9 cellular contexts compared by ENCODE assay signal in genomic region chr17:10327640-10328039, GRCh38. TPM values are rescaled to one million over a fixed set of nuclear protein-coding genes. Genes with fewer than 3 reads are reported as not detected.
A peak's percentile ranks its signal among the peaks of the same experiment; 100 is the strongest.
DNase-seq lines count a peak whose midpoint lies in the region; ATAC-seq and TF ChIP-seq lines count a peak whose summit lies in the region.
"Had no signal": no experiment of that assay in that cellular context is flagged by ENCODE, and none has a peak within 500 bp of the region (broad histone marks: within the 10 kb centered on the region; RNA-seq: fewer than 3 reads in every experiment).

No MANE protein-coding gene starts in this region.

- H3K56ac ChIP-seq in mesendoderm (ENCODE audit: low read length): no peak overlapping the region

- H3K4me1 Mint-ChIP-seq in activated CD4-positive, alpha-beta memory T cell treated with anti-CD3 and anti-CD28 coated beads for 36 hours (ENCODE audit: low read depth): no peaks in the 10 kb centered on the region

- H3K4me2 ChIP-seq in mesendoderm (ENCODE audit: low read length): no peak overlapping the region

- H3K23ac ChIP-seq in mesendoderm (ENCODE audit: low read length): no peak overlapping the region

- H3K9me3 ChIP-seq in HEK293 (ENCODE audit: control insufficient read depth, insufficient read depth, low read depth, low read length): no peaks in the 10 kb centered on the region
- H3K9me3 ChIP-seq in effector memory CD4-positive, alpha-beta T cell (ENCODE audit: control insufficient read depth, low read length): no peaks in the 10 kb centered on the region

- POLR2A ChIA-PET in HEK293 (lab: Yijun Ruan, JAX): no interaction called here
- POLR2A ChIA-PET in activated CD4-positive, alpha-beta memory T cell treated with anti-CD3 and anti-CD28 coated beads for 36 hours (lab: Charles Lee): interaction anchor here (0.6 kb wide), 1 partner anchor 8 kb away, joined by 3 read pairs; no protein-coding TSS in a partner anchor

- no peak overlapping the region for H2BK5ac ChIP-seq in mesendoderm (ENCODE audit: low read length)

- H3K4me1 ChIP-seq in HEK293 (ENCODE audit: control insufficient read depth, insufficient read depth, low read length): no peaks in the 10 kb centered on the region
- H3K4me1 ChIP-seq in effector memory CD4-positive, alpha-beta T cell (ENCODE audit: control insufficient read depth, insufficient read depth, low read length, poor library complexity, severe bottlenecking): no peaks in the 10 kb centered on the region
- H3K4me1 ChIP-seq in mesendoderm (ENCODE audit: control insufficient read depth, low read depth, low read length): no peaks in the 10 kb centered on the region

- H2AK5ac ChIP-seq in mesendoderm (ENCODE audit: low read length): no peak overlapping the region

- H4K8ac ChIP-seq in mesendoderm (ENCODE audit: low read depth, low read length): no peak overlapping the region

- CTCF ChIA-PET in HEK293 (lab: Yijun Ruan, JAX): interaction anchor here (0.6 to 14.3 kb wide), 31 partner anchors 10 to 1845 kb away, joined by 3 to 473 read pairs (median 4); no protein-coding TSS in a partner anchor
- CTCF ChIA-PET in activated CD4-positive, alpha-beta memory T cell treated with anti-CD3 and anti-CD28 coated beads for 36 hours (lab: Charles Lee): interaction anchor here (0.7 to 7.3 kb wide), 6 partner anchors 27 to 416 kb away, joined by 3 to 76 read pairs (median 4); no protein-coding TSS in a partner anchor

- no peaks in the 10 kb centered on the region for H3K27me3 Mint-ChIP-seq in activated CD4-positive, alpha-beta memory T cell treated with anti-CD3 and anti-CD28 coated beads for 36 hours

- DNase-seq in COLO829 (ENCODE audit: low spot score) (peak; percentile 83), NCI-H526 treated with DMSO at 0.1 percent for 48 hours (lab: John Stamatoyannopoulos, UW) (peak; percentile 44), mesendoderm (peak; percentile 88)
- peak; percentile 80 for DNase-seq in activated CD4-positive, alpha-beta memory T cell treated with anti-CD3 and anti-CD28 coated beads for 36 hours
- DNase-seq in effector memory CD4-positive, alpha-beta T cell: peak; percentile 3 to 38 (median 9)
- peak; percentile 58 to 59 for DNase-seq in stimulated activated CD8-positive, alpha-beta memory T cell treated with anti-CD3 and anti-CD28 coated beads, Interleukin-15, amount 100 ng/mL, for 48 hours (ENCODE audit: low read depth in 2 of 2)

- no peak overlapping the region for H2BK120ac ChIP-seq in mesendoderm (ENCODE audit: low read depth, low read length)

- no peak overlapping the region for H4K5ac ChIP-seq in mesendoderm (ENCODE audit: low read length)

- no peaks in the 10 kb centered on the region for H3K79me1 ChIP-seq in mesendoderm (ENCODE audit: low read length)

- no peak overlapping the region for H3K4me3 Mint-ChIP-seq in activated CD4-positive, alpha-beta memory T cell treated with anti-CD3 and anti-CD28 coated beads for 36 hours
- H3K4me3 Mint-ChIP-seq: activated naive CD8-positive, alpha-beta T cell had no signal

- no peak overlapping the region for H3K4ac ChIP-seq in mesendoderm (ENCODE audit: low read depth, low read length)

- no peak overlapping the region for H2BK15ac ChIP-seq in mesendoderm (replicated peaks; ENCODE audit: low read depth)

- H3K4me3 ChIP-seq in HEK293 (ENCODE audit: low read depth, low read length): no peak overlapping the region
- no peak overlapping the region for H3K4me3 ChIP-seq in effector memory CD4-positive, alpha-beta T cell (ENCODE audit: insufficient read depth, low read depth, low read length, poor library complexity, severe bottlenecking)
- no peak overlapping the region for H3K4me3 ChIP-seq in mesendoderm (ENCODE audit: low read length)

- no peak overlapping the region for H3K27ac Mint-ChIP-seq in activated CD4-positive, alpha-beta memory T cell treated with anti-CD3 and anti-CD28 coated beads for 36 hours
- H3K27ac Mint-ChIP-seq: activated naive CD8-positive, alpha-beta T cell had no signal

- no peak overlapping the region for H3K18ac ChIP-seq in mesendoderm (ENCODE audit: low read length)

- no peaks in the 10 kb centered on the region for H3K9me3 Mint-ChIP-seq in activated CD4-positive, alpha-beta memory T cell treated with anti-CD3 and anti-CD28 coated beads for 36 hours

- no peaks in the 10 kb centered on the region for H3K27me3 ChIP-seq in effector memory CD4-positive, alpha-beta T cell (replicated peaks; ENCODE audit: control insufficient read depth, insufficient read depth, low read length, poor library complexity, severe bottlenecking)
- no peaks in the 10 kb centered on the region for H3K27me3 ChIP-seq in mesendoderm (ENCODE audit: insufficient read depth, low read length, poor library complexity)

- WGBS in mesendoderm (ENCODE audit: extremely low coverage, insufficient coverage, low lambda C conversion rate): no CpG with 5 or more reads among the region's 10 CpGs

- H3K36me3 ChIP-seq in HEK293 (ENCODE audit: control insufficient read depth in 2 of 2, insufficient read depth in 1 of 2, low read length in 2 of 2) (no peaks in the 10 kb centered on the region), mesendoderm (ENCODE audit: control insufficient read depth, insufficient read depth, low read length) (no peaks in the 10 kb centered on the region)
- H3K36me3 ChIP-seq in effector memory CD4-positive, alpha-beta T cell (ENCODE audit: control insufficient read depth, insufficient read depth, low read length): no peaks in the 10 kb centered on the region

- TF ChIP-seq CTCF in HEK293 (tag by site-specific recombination; IDR thresholded peaks at IDR 0.05): peak; percentile 78

- intact Hi-C loops in activated CD4-positive, alpha-beta memory T cell treated with anti-CD3 and anti-CD28 coated beads for 36 hours (cut with micrococcal nuclease): loop anchor here (1.0 kb wide), 2 partner anchors 287 to 291 kb away; no protein-coding TSS in a partner anchor

- H3K9ac ChIP-seq in mesendoderm (ENCODE audit: low read length): no peak overlapping the region

- H3K27ac ChIP-seq in HEK293 (ENCODE audit: extremely low read depth, low read depth, low read length) (no peak overlapping the region), mesendoderm (ENCODE audit: low read depth, low read length) (no peak overlapping the region)
- H3K27ac ChIP-seq in effector memory CD4-positive, alpha-beta T cell (ENCODE audit: insufficient read depth, low read length, poor library complexity, severe bottlenecking): no peak overlapping the region

- no peak for ATAC-seq in GM21619 (IDR thresholded peaks at IDR 0.05; ENCODE audit: unreplicated experiment)

- H3K79me2 ChIP-seq in mesendoderm (ENCODE audit: control insufficient read depth, insufficient read depth, low read length): no peaks in the 10 kb centered on the region

- no peaks in the 10 kb centered on the region for H3K36me3 Mint-ChIP-seq in activated CD4-positive, alpha-beta memory T cell treated with anti-CD3 and anti-CD28 coated beads for 36 hours
- H3K36me3 Mint-ChIP-seq: activated naive CD8-positive, alpha-beta T cell had no signal

TF ChIP-seq in HEK293, 187 proteins besides CTCF, POLR2A, EP300 and RAD21:
- TF ChIP-seq SCRT1 (tag by site-specific recombination; IDR thresholded peaks at IDR 0.05; ENCODE audit: borderline replicate concordance) (0 out of 2 replicates have a peak, but pooled peaks have one; percentile 54), ZNF521 (tag by site-specific recombination; IDR thresholded peaks at IDR 0.05) (no peak), ZNF585B (tag by site-specific recombination; IDR thresholded peaks at IDR 0.05) (peak; percentile 75), ZNF654 (tag by site-specific recombination; IDR thresholded peaks at IDR 0.05; ENCODE audit: low read depth) (peak; percentile 77), ZNF362 (tag by site-specific recombination; IDR thresholded peaks at IDR 0.05) (no peak), ZNF623 (tag by site-specific recombination; IDR thresholded peaks at IDR 0.05) (no peak), ZNF37A (tag by site-specific recombination; IDR thresholded peaks at IDR 0.05) (no peak), ZBTB20 (tag by site-specific recombination; IDR thresholded peaks at IDR 0.05) (peak; percentile 81), PRDM1 (tag by site-specific recombination; IDR thresholded peaks at IDR 0.05) (peak; percentile 21; the same call in 1 of the 2 replicates), SCRT2 (tag by site-specific recombination; IDR thresholded peaks at IDR 0.05) (peak; percentile 91), SP7 (tag by site-specific recombination; IDR thresholded peaks at IDR 0.05) (peak; percentile 28; the same call in 1 of the 2 replicates)

RNA-seq across cellular contexts. Expression of gene MYH13, which starts 45.2 kb away (rescaled TPM):
- total RNA-seq in activated CD4-positive, alpha-beta memory T cell treated with anti-CD3 and anti-CD28 coated beads for 36 hours: not detected
- not detected for polyA plus RNA-seq in mesendoderm (2013, experiment 1 of 2)
- not detected for polyA plus RNA-seq in mesendoderm (2013, experiment 2 of 2)

Comparison
In these comparisons a context has a peak if more than half of its experiments do, and no peak if none do; other contexts are left out.
1. DNase-seq: peak in every context shown above with its lines; median percentile 88 in mesendoderm; 83 in COLO829; 80 in activated CD4-positive, alpha-beta memory T cell treated with anti-CD3 and anti-CD28 coated beads for 36 hours; 58 in stimulated activated CD8-positive, alpha-beta memory T cell treated with anti-CD3 and anti-CD28 coated beads, Interleukin-15, amount 100 ng/mL, for 48 hours; 44 in NCI-H526 treated with DMSO at 0.1 percent for 48 hours; 9 in effector memory CD4-positive, alpha-beta T cell.